8 cellular contexts compared by ENCODE assay signal in the genomic region with DNA sequence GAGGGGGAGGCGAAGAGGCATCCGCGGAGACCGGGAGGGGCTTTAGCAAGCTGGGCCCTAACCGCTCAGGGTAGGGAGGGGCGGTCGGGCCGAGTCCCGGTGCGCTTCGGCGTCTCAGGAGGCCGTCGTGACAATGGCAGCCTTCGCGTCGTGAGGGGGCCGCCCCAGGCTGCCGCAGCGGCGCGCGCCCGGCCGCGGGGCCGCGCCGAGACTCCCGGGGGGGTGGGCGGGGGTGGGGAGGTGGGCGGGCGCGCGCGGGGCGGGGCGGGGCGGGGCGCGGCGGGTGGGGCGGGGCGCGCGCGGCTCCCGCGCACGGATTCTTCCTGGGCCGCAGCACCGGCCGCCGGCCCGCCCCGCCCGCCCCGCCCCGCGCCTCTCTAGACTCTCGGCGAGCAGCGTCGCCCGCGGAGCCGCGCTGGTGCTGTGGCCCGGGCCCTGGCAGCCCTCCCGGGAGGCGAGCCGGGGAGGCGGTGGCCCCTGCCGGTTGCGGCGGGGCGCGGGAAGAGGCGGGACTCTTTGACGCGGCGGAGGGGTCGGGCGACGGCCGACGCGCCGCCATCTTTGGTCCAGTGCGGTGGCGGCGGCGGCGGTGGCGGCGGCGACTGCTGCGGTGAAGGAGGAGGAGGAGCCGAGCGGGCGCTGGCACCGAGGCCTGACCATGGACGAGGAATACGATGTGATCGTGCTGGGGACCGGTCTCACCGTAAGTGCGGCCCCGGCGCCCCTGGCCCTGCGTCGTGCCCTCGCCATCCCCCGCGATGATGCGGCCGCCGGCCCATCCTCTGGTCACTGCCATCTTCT. TPM values are rescaled to one million over a fixed set of nuclear protein-coding genes. Genes with fewer than 3 reads are reported as not detected.
DNase-seq lines count a peak whose midpoint lies in the region; ATAC-seq, FAIRE-seq and TF ChIP-seq lines count a peak whose summit lies in the region.

A gene (plus strand): TSS at position 558 of the 801 bp plus-strand sequence. CDS start 101 bp downstream, at position 659.

- TF ChIP-seq CTCF in WERI-Rb-1 (IDR thresholded peaks at IDR 0.05; ENCODE audit: low read depth, low read length): no peak
- no peak for TF ChIP-seq CTCF in kidney (IDR thresholded peaks at IDR 0.05; ENCODE audit: borderline replicate concordance, extremely low read depth, insufficient read depth)

- peak within 1 kb of the TSS; percentile 86 for H3K27ac Mint-ChIP-seq in central memory CD8-positive, alpha-beta T cell (ENCODE audit: low read depth)

- no peaks in the 10 kb centered on the region for H3K9me3 ChIP-seq in MG63
- H3K9me3 ChIP-seq in WERI-Rb-1 (ENCODE audit: severe bottlenecking): no peaks in the 10 kb centered on the region
- H3K9me3 ChIP-seq in kidney (ENCODE audit: control insufficient read depth in 1 of 2, low read length in 2 of 2): no peaks in the 10 kb centered on the region

- ATAC-seq in central memory CD8-positive, alpha-beta T cell (replicated peaks; ENCODE audit: extremely low read depth, poor library complexity, severe bottlenecking): peak; percentile 50
- no peak for ATAC-seq in HG02571 (IDR thresholded peaks at IDR 0.05; ENCODE audit: unreplicated experiment)

- H3K9me3 Mint-ChIP-seq in central memory CD8-positive, alpha-beta T cell: no peaks in the 10 kb centered on the region

- peaks cover 7% of the 10 kb centered on the region for H3K36me3 ChIP-seq in MG63
- peaks cover 79% of the 10 kb centered on the region for H3K36me3 ChIP-seq in WERI-Rb-1
- H3K36me3 ChIP-seq in kidney (ENCODE audit: control insufficient read depth in 1 of 2, insufficient read depth in 2 of 2, low read length in 2 of 2): peaks cover 5 to 13% of the 10 kb centered on the region in 2 donors

- peaks cover 17% of the 10 kb centered on the region for H3K4me1 Mint-ChIP-seq in central memory CD8-positive, alpha-beta T cell

- H3K36me3 Mint-ChIP-seq in central memory CD8-positive, alpha-beta T cell (ENCODE audit: insufficient read depth): peaks cover 24% of the 10 kb centered on the region

- H3K4me3 Mint-ChIP-seq in central memory CD8-positive, alpha-beta T cell: peak within 1 kb of the TSS; percentile 83

- H3K4me1 ChIP-seq in kidney (ENCODE audit: control insufficient read depth in 1 of 2, insufficient read depth in 1 of 2, low read depth in 1 of 2, low read length in 2 of 2): peaks cover 3 to 10% of the 10 kb centered on the region in 2 donors

- H3K4me3 ChIP-seq in MG63: peak within 1 kb of the TSS; percentile 62
- H3K4me3 ChIP-seq in WERI-Rb-1 (ENCODE audit: low read depth, low read length): peak within 1 kb of the TSS; percentile 57
- peak within 1 kb of the TSS; percentile 55 to 63 for H3K4me3 ChIP-seq in kidney (ENCODE audit: low read length in 2 of 2)

- no peaks in the 10 kb centered on the region for H3K27me3 Mint-ChIP-seq in central memory CD8-positive, alpha-beta T cell

- FAIRE-seq in kidney (lab: Jason Lieb, UNC): no peak

- peak within 1 kb of the TSS; percentile 49 to 51 for H3K9ac ChIP-seq in kidney (ENCODE audit: low read length in 2 of 2)

- DNase-seq in NCI-H446 (lab: John Stamatoyannopoulos, UW) (peak; percentile 5 to 55), NCI-H446 treated with DMSO at 0.1 percent for 48 hours (lab: John Stamatoyannopoulos, UW) (no peak), MG63 (peak; percentile 60), WERI-Rb-1 (peak; percentile 71), kidney (peak; percentile 75)
- DNase-seq in central memory CD8-positive, alpha-beta T cell (ENCODE audit: low spot score in 2 of 2): peak; percentile 24 to 42
- peak; percentile 37 to 42 for DNase-seq in stimulated activated CD4-positive, alpha-beta T cell treated with anti-CD3 and anti-CD28 coated beads, Interleukin-1b, Interleukin-23, amount 100 ng/mL, for 4 hours (ENCODE audit: low read depth in 2 of 2)

- intact Hi-C loops in kidney (cut with DNase I): no loop called here

- H3K27ac ChIP-seq in WERI-Rb-1: peak within 1 kb of the TSS; percentile 99
- peak within 1 kb of the TSS; percentile 51 to 75 for H3K27ac ChIP-seq in kidney (ENCODE audit: low read depth in 2 of 2, low read length in 2 of 2)

- H3K27me3 ChIP-seq in MG63: no peaks in the 10 kb centered on the region
- H3K27me3 ChIP-seq in WERI-Rb-1 (ENCODE audit: insufficient read depth, low read depth, severe bottlenecking): peaks cover 7% of the 10 kb centered on the region

RNA-seq across cellular contexts. Expression of the gene that starts here (rescaled TPM):
- total RNA-seq in MG63 (2014; rRNA removed; shearing (Covaris generic); ENCODE audit: low replicate concordance): 43.6 and 59.8 TPM in 2 replicates
- 116 TPM for total RNA-seq in kidney
- polyA plus RNA-seq in kidney (ENCODE audit: insufficient read depth, low read depth, low replicate concordance): 92.5 TPM
